In the genomic region with DNA sequence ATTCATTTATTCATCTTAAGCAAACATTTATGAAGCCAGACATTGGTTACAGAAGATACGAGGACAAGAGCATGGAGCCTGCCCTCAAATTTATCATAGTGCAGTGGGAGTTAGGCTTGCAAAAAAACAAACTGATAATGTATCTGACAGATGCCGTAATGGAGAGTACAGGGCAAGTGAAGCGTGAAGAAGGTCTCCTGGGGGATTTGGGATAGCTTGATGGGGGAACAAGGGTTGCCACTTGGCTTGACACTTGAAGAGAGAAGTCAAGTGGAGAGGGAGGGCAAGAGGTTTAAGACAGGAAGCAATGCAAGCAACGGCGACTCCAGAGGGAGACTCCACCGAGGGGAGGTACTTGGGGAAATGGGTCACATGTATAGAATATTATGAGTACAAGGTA, we compare ENCODE assay signal across 13 cellular contexts.
"Had no signal": no experiment of that assay in that cellular context is flagged by ENCODE, and none has a peak within 500 bp of the region (broad histone marks: within the 10 kb centered on the region; RNA-seq: fewer than 3 reads in every experiment).

No MANE protein-coding gene starts in this region.

- H3K4me3 Mint-ChIP-seq: activated CD4-positive, alpha-beta T cell treated with anti-CD3 and anti-CD28 coated beads, Interleukin-2, amount 10 ng/mL, durations not matched to agents 7 days and 5 days; activated naive CD8-positive, alpha-beta T cell treated with anti-CD3 and anti-CD28 coated beads for 36 hours; activated T-helper 1 cell treated with anti-CD3 and anti-CD28 coated beads, Interleukin-12 subunit alpha, Interleukin-12 subunit beta, Interleukin-2, Interleukin-4 antibody, amounts not matched to agents 30 ng/mL and 10 ng/mL and 1 ng/mL, durations not matched to agents 14 hours and 24 hours and 36 hours; stimulated activated memory B cell treated with anti-CD40 and anti-IgM and Interleukin-4, amounts not matched to agents 10 μg/mL and 1 μg/mL and 100 μg/mL, for 72 hours had no signal

- ATAC-seq: left lobe of liver; pancreas; stimulated activated memory B cell treated with anti-CD40 and anti-IgM and Interleukin-4, amounts not matched to agents 10 μg/mL and 1 μg/mL and 100 μg/mL, for 72 hours had no signal

- H3K36me3 Mint-ChIP-seq: activated naive CD8-positive, alpha-beta T cell treated with anti-CD3 and anti-CD28 coated beads for 36 hours; brain; stimulated activated memory B cell treated with anti-CD40 and anti-IgM and Interleukin-4, amounts not matched to agents 10 μg/mL and 1 μg/mL and 100 μg/mL, for 72 hours had no signal

- DNase-seq: activated CD4-positive, alpha-beta T cell treated with anti-CD3 and anti-CD28 coated beads, Interleukin-2, amount 10 ng/mL, durations not matched to agents 7 days and 5 days; activated naive CD8-positive, alpha-beta T cell treated with anti-CD3 and anti-CD28 coated beads for 36 hours; amygdala; central memory CD4-positive, alpha-beta T cell; colonic mucosa; mammary epithelial cell; pancreas; tibial artery; uterus had no signal

- H3K9me3 Mint-ChIP-seq: activated CD4-positive, alpha-beta T cell treated with anti-CD3 and anti-CD28 coated beads, Interleukin-2, amount 10 ng/mL, durations not matched to agents 7 days and 5 days; activated naive CD8-positive, alpha-beta T cell treated with anti-CD3 and anti-CD28 coated beads for 36 hours; activated T-helper 1 cell treated with anti-CD3 and anti-CD28 coated beads, Interleukin-12 subunit alpha, Interleukin-12 subunit beta, Interleukin-2, Interleukin-4 antibody, amounts not matched to agents 30 ng/mL and 10 ng/mL and 1 ng/mL, durations not matched to agents 14 hours and 24 hours and 36 hours; stimulated activated memory B cell treated with anti-CD40 and anti-IgM and Interleukin-4, amounts not matched to agents 10 μg/mL and 1 μg/mL and 100 μg/mL, for 72 hours had no signal

- H3K27me3 Mint-ChIP-seq: activated naive CD8-positive, alpha-beta T cell treated with anti-CD3 and anti-CD28 coated beads for 36 hours; brain; stimulated activated memory B cell treated with anti-CD40 and anti-IgM and Interleukin-4, amounts not matched to agents 10 μg/mL and 1 μg/mL and 100 μg/mL, for 72 hours had no signal

- H3K4me1 Mint-ChIP-seq: activated CD4-positive, alpha-beta T cell treated with anti-CD3 and anti-CD28 coated beads, Interleukin-2, amount 10 ng/mL, durations not matched to agents 7 days and 5 days; activated naive CD8-positive, alpha-beta T cell treated with anti-CD3 and anti-CD28 coated beads for 36 hours; stimulated activated memory B cell treated with anti-CD40 and anti-IgM and Interleukin-4, amounts not matched to agents 10 μg/mL and 1 μg/mL and 100 μg/mL, for 72 hours had no signal
